Comparison of ENCODE assay signal across 8 cellular contexts in the genomic region with DNA sequence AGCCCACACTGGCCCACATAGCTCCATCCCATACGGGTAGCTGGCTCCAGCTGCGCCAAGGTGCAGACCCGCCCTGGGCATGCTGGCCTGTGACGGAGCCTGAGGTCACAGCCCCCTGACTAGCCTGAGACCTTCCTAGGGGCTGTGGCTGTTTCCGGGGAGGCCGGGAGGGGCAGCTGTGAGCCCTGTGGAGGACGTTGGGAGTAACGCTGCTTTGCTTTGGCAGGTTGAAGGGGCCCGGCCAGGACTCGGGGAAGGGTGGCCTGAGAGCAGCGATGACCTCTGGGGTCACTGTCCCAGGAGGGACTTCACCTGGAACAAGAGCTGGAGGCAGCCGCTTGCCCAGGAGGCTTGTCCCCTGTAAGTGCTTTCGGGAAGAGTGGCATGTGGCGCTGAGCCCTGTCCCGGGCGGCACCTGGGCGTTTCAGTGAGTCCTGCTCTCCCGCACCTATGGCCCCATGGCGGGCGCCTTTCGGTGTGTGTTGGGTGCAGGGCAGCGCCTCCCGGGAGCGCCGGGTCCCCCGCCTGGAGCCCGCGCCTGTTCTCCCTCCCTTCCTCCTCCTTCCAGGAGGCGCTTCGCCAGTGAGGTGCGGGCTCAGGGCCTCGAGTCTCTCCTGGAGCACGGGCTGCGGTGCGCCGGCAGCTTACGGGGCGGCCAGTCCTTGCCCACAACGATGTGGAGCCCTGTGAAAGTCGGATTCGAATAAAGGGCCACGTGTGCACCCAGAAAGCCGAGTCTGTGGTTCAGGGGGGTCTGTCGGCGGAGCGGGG. TPM values are rescaled to one million over a fixed set of nuclear protein-coding genes. Genes with fewer than 3 reads are reported as not detected.
A peak's percentile ranks its signal among the peaks of the same experiment; 100 is the strongest.
DNase-seq lines count a peak whose midpoint lies in the region; ATAC-seq, FAIRE-seq and TF ChIP-seq lines count a peak whose summit lies in the region.

No MANE protein-coding gene starts in this region.

- peaks cover 19% of the 10 kb centered on the region for H3K9me3 Mint-ChIP-seq in glutamatergic neuron (ENCODE audit: unreplicated experiment)

- DNase-seq in T-helper 17 cell (no peak), glutamatergic neuron (no peak), small intestine (no peak), Kasumi-1 (lab: John Stamatoyannopoulos, UW) (no peak)
- DNase-seq in stimulated activated CD4-positive, alpha-beta T cell treated with anti-CD3 and anti-CD28 coated beads, Interleukin-2, amount 100 ng/mL, for 24 hours = no peak
- no peak for DNase-seq in stimulated activated CD8-positive, alpha-beta memory T cell treated with anti-CD3 and anti-CD28 coated beads, Interleukin-4, amount 100 ng/mL, for 48 hours

- peaks cover 6% of the 10 kb centered on the region in 2 donors for H3K4me1 ChIP-seq in small intestine (ENCODE audit: control insufficient read depth in 2 of 2, insufficient read depth in 1 of 2, low read depth in 1 of 2, low read length in 1 of 2)

- H3K4me1 Mint-ChIP-seq in T-helper 17 cell (peaks cover 44% of the 10 kb centered on the region), glutamatergic neuron (ENCODE audit: low read depth, unreplicated experiment) (peaks cover 26% of the 10 kb centered on the region)

- H3K27me3 ChIP-seq in small intestine (ENCODE audit: control insufficient read depth in 2 of 2, insufficient read depth in 2 of 2, low read length in 2 of 2) = no peaks in the 10 kb centered on the region

- TF ChIP-seq CTCF in glutamatergic neuron (IDR thresholded peaks at IDR 0.05; ENCODE audit: partially characterized antibody, unreplicated experiment) = no peak

- H3K27me3 Mint-ChIP-seq in T-helper 17 cell = no peaks in the 10 kb centered on the region
- peaks cover 17% of the 10 kb centered on the region for H3K27me3 Mint-ChIP-seq in glutamatergic neuron (ENCODE audit: unreplicated experiment)

- FAIRE-seq in small intestine (lab: Jason Lieb, UNC) = no peak

- peak; percentile 31 for TF ChIP-seq POLR2A in GM19193 (IDR thresholded peaks at IDR 0.05; ENCODE audit: extremely low read depth, insufficient read depth, insufficient read length)

- H3K9me3 ChIP-seq in T-helper 17 cell (ENCODE audit: control insufficient read depth, low read length, poor library complexity, severe bottlenecking) (no peaks in the 10 kb centered on the region), small intestine (ENCODE audit: control insufficient read depth, low read depth) (no peaks in the 10 kb centered on the region)

- peak overlapping the region in 1 of 2 donors; percentile 59 for H3K4me3 ChIP-seq in small intestine (ENCODE audit: low read depth in 1 of 2, low read length in 2 of 2)

- no peak for ATAC-seq in T-helper 17 cell
- ATAC-seq in HG03039 (IDR thresholded peaks at IDR 0.05; ENCODE audit: unreplicated experiment) = no peak

- H3K36me3 ChIP-seq in small intestine (ENCODE audit: control insufficient read depth in 2 of 2, insufficient read depth in 2 of 2, low read length in 2 of 2) = peaks cover 14 to 30% of the 10 kb centered on the region in 2 donors

- H3K36me3 Mint-ChIP-seq in T-helper 17 cell (ENCODE audit: low read depth) = peaks cover 4% of the 10 kb centered on the region
- no peaks in the 10 kb centered on the region for H3K36me3 Mint-ChIP-seq in glutamatergic neuron (ENCODE audit: unreplicated experiment)

- H3K4me3 Mint-ChIP-seq in T-helper 17 cell (peak overlapping the region; percentile 69), glutamatergic neuron (ENCODE audit: unreplicated experiment) (peak overlapping the region; percentile 64)

- H3K27ac Mint-ChIP-seq in T-helper 17 cell = peak overlapping the region; percentile 98
- H3K27ac Mint-ChIP-seq in glutamatergic neuron (ENCODE audit: unreplicated experiment) = peak overlapping the region; percentile 76

- 80 to 89% (median 85%) methylated on average over 42 to 46 of the region's 46 CpGs for WGBS in small intestine, 3 donors

- H3K27ac ChIP-seq in small intestine (ENCODE audit: low read depth in 1 of 2, low read length in 1 of 2) = peak overlapping the region; percentile 96 to 100

RNA-seq across cellular contexts. Expression of gene FAM174C, which starts 1.1 kb away (rescaled TPM):
- 10 to 100 TPM; 40.6 to 43.6 TPM for total RNA-seq in T-helper 17 cell
- 17.3 TPM for total RNA-seq in glutamatergic neuron (ENCODE audit: unreplicated experiment)
- 100 to 1,000 TPM in 1 of 3 donors, 10 to 100 TPM in 2; 80.6 to 118 (median 84.1) TPM for polyA plus RNA-seq in small intestine

RNA-seq across cellular contexts. Expression of gene CIRBP, which starts 5.1 kb away (rescaled TPM):
- total RNA-seq in T-helper 17 cell = 100 to 1,000 TPM; 460 to 474 TPM
- 341 TPM for total RNA-seq in glutamatergic neuron (ENCODE audit: unreplicated experiment)
- 100 to 1,000 TPM; 250 to 377 (median 368) TPM for polyA plus RNA-seq in small intestine

RNA-seq across cellular contexts. Expression of gene EFNA2, which starts 11.4 kb away (rescaled TPM):
- total RNA-seq in T-helper 17 cell (not detected), glutamatergic neuron (ENCODE audit: unreplicated experiment) (61.4 TPM)
- polyA plus RNA-seq in small intestine = 10 to 100 TPM; 17.7 to 31.3 (median 27.9) TPM

RNA-seq across cellular contexts. Expression of gene MIDN, which starts 25.9 kb away (rescaled TPM):
- total RNA-seq in T-helper 17 cell = 100 to 1,000 TPM in 1 of 2 donors, 10 to 100 TPM in 1; 87.1 to 113 TPM
- 325 TPM for total RNA-seq in glutamatergic neuron (ENCODE audit: unreplicated experiment)
- polyA plus RNA-seq in small intestine = 10 to 100 TPM; 28.1 to 35.4 (median 30.6) TPM

RNA-seq across cellular contexts. Expression of gene ATP5F1D, which starts 32.7 kb away (rescaled TPM):
- total RNA-seq in T-helper 17 cell (100 to 1,000 TPM; 104 to 115 TPM), glutamatergic neuron (ENCODE audit: unreplicated experiment) (129 TPM)
- polyA plus RNA-seq in small intestine = 100 to 1,000 TPM; 310 to 823 (median 675) TPM

Comparison
In these comparisons a context has a peak if more than half of its experiments do, and no peak if none do; other contexts are left out.
1. RNA of gene EFNA2, which starts 11.4 kb away (total RNA-seq): 61.4 TPM in glutamatergic neuron (single experiment); not detected in T-helper 17 cell; every median in the first group is over 10 times any median in the second.